ENCODE assay signal across 21 cellular contexts in genomic region chr7:46191776-46192175, GRCh38.
DNase-seq lines count a peak whose midpoint lies in the region; ATAC-seq, FAIRE-seq and TF ChIP-seq lines count a peak whose summit lies in the region.
"Had no signal": no experiment of that assay in that cellular context is flagged by ENCODE, and none has a peak within 500 bp of the region (broad histone marks: within the 10 kb centered on the region; RNA-seq: fewer than 3 reads in every experiment).

No MANE protein-coding gene starts in this region.

- no peak overlapping the region for H3K27ac ChIP-seq in MM.1S (ENCODE audit: low read length)
- no peak overlapping the region for H3K27ac ChIP-seq in esophagus squamous epithelium
- H3K27ac ChIP-seq: ascending aorta, KMS-11 had no signal

- 72 to 79% methylated on average over 4 of the region's 4 CpGs for WGBS in esophagus squamous epithelium, 2 donors

- H3F3A ChIP-seq in MM.1S (ENCODE audit: insufficient read depth, low read length), result no peaks in the 10 kb centered on the region

- H3K9me3 ChIP-seq in adipocyte (ENCODE audit: control insufficient read depth, low read length) (no peaks in the 10 kb centered on the region), MM.1S (replicated peaks; ENCODE audit: insufficient read depth, low read length) (no peaks in the 10 kb centered on the region), esophagus squamous epithelium (no peaks in the 10 kb centered on the region)
- H3K9me3 ChIP-seq: ascending aorta had no signal

- no peak overlapping the region for H3K4me2 ChIP-seq in MM.1S (ENCODE audit: low read depth, low read length)
- H3K4me2 ChIP-seq: KMS-11 had no signal

- TF ChIP-seq CTCF in AG10803 (conservative IDR thresholded peaks at IDR 0.05; ENCODE audit: low read length) (no peak), MM.1S (IDR thresholded peaks at IDR 0.05; ENCODE audit: low read length) (no peak), esophagus squamous epithelium (IDR thresholded peaks at IDR 0.05) (no peak)

- no peaks in the 10 kb centered on the region for H4K20me1 ChIP-seq in MM.1S (ENCODE audit: insufficient read depth, low read length)

- intact Hi-C loops in esophagus squamous epithelium (cut with DNase I), result no loop called here

- no peak overlapping the region for H3K9ac ChIP-seq in adipocyte (ENCODE audit: low read length)
- H3K9ac ChIP-seq in MM.1S (ENCODE audit: low read length), result no peak overlapping the region
- H3K9ac ChIP-seq: KMS-11 had no signal

- no peak overlapping the region for H3K4me3 ChIP-seq in AG10803 (ENCODE audit: low read length)
- H3K4me3 ChIP-seq in adipocyte (ENCODE audit: low read length), result no peak overlapping the region
- H3K4me3 ChIP-seq in MM.1S (ENCODE audit: low read length), result no peak overlapping the region
- H3K4me3 ChIP-seq in esophagus squamous epithelium, result no peak overlapping the region
- H3K4me3 ChIP-seq: ascending aorta had no signal

- no peaks in the 10 kb centered on the region for H3K9me2 ChIP-seq in MM.1S (replicated peaks; ENCODE audit: insufficient read depth, low read length)

- no peak for TF ChIP-seq POLR2A in esophagus squamous epithelium (IDR thresholded peaks at IDR 0.05)

- no peaks in the 10 kb centered on the region for H3K79me2 ChIP-seq in MM.1S (ENCODE audit: low read length)

- H2AFZ ChIP-seq in MM.1S (ENCODE audit: low read length), result no peak overlapping the region

- FAIRE-seq in HTR-8/SVneo (lab: Jason Lieb, UNC), result peak; percentile 52
- FAIRE-seq: colon, H54 had no signal

- no peaks in the 10 kb centered on the region for H3K36me3 ChIP-seq in adipocyte (ENCODE audit: control insufficient read depth, insufficient read depth, low read length, severe bottlenecking)
- H3K36me3 ChIP-seq in MM.1S (replicated peaks; ENCODE audit: insufficient read depth, low read length), result no peaks in the 10 kb centered on the region
- H3K36me3 ChIP-seq in esophagus squamous epithelium, result no peaks in the 10 kb centered on the region
- H3K36me3 ChIP-seq: ascending aorta had no signal

- no peak for ATAC-seq in HG03196 (IDR thresholded peaks at IDR 0.05; ENCODE audit: unreplicated experiment)

- DNase-seq in AG10803 (ENCODE audit: low read depth) (peak; percentile 91), HTR-8/SVneo (ENCODE audit: insufficient read length, low spot score) (no peak), adipocyte (ENCODE audit: low read depth) (peak; percentile 54), kidney tubule cell (ENCODE audit: low spot score) (peak; percentile 59), MM.1S (no peak), esophagus squamous epithelium (lab: John Stamatoyannopoulos, UW) (no peak)
- DNase-seq in stimulated activated CD4-positive, alpha-beta T cell treated with anti-CD3 and anti-CD28 coated beads, Interleukin-4, amount 100 ng/mL, for 4 hours, result no peak
- DNase-seq: activated CD4-positive, alpha-beta T cell treated with anti-CD3 and anti-CD28 coated beads for 4 hours; activated naive CD4-positive, alpha-beta T cell; COR-L47; NCI-H1105 treated with DMSO at 0.1 percent for 48 hours; NCI-H2107; NCI-H524 treated with DMSO at 0.1 percent for 48 hours; occipital lobe; stimulated activated naive B cell treated with anti-CD40 and anti-IgM and Interleukin-4, amounts not matched to agents 10 μg/mL and 1 μg/mL and 100 μg/mL, for 72 hours; T-helper 9 cell had no signal

- H3K27me3 ChIP-seq in adipocyte (replicated peaks; ENCODE audit: control insufficient read depth, insufficient read depth, low read length) (peaks cover 3% of the 10 kb centered on the region), MM.1S (replicated peaks; ENCODE audit: insufficient read depth, low read length) (no peaks in the 10 kb centered on the region), esophagus squamous epithelium (no peaks in the 10 kb centered on the region)
- H3K27me3 ChIP-seq: ascending aorta had no signal

- H3K4me1 ChIP-seq in adipocyte (ENCODE audit: control insufficient read depth, insufficient read depth, low read length), result no peaks in the 10 kb centered on the region
- H3K4me1 ChIP-seq in MM.1S (ENCODE audit: low read length), result no peaks in the 10 kb centered on the region
- H3K4me1 ChIP-seq in esophagus squamous epithelium, result no peaks in the 10 kb centered on the region
- H3K4me1 ChIP-seq: ascending aorta had no signal

Comparison
In these comparisons a context has a peak if more than half of its experiments do, and no peak if none do; other contexts are left out.
1. DNase-seq: peak in AG10803 (single experiment), adipocyte (single experiment) and kidney tubule cell (single experiment); none in HTR-8/SVneo (single experiment), stimulated activated CD4-positive, alpha-beta T cell treated with anti-CD3 and anti-CD28 coated beads, Interleukin-4, amount 100 ng/mL, for 4 hours (0 of 2), MM.1S (single experiment) and esophagus squamous epithelium (single experiment).